In genomic region chrX:102765217-102765616, GRCh38 we compare ENCODE assay signal across 12 cellular contexts. TPM values are rescaled to one million over a fixed set of nuclear protein-coding genes. Genes with fewer than 3 reads are reported as not detected.
DNase-seq lines count a peak whose midpoint lies in the region; ATAC-seq, FAIRE-seq and TF ChIP-seq lines count a peak whose summit lies in the region.
"Had no signal": no experiment of that assay in that cellular context is flagged by ENCODE, and none has a peak within 500 bp of the region (broad histone marks: within the 10 kb centered on the region; RNA-seq: fewer than 3 reads in every experiment).

No MANE protein-coding gene starts in this region.

- in situ Hi-C loops in ACHN (cut with HindIII; ENCODE audit: low pct_ligation_motif_present, low pct_unique_long_range_greater_than_20kb, low sequenced_read_pairs), result no loop called here

- FAIRE-seq in pancreas (lab: Jason Lieb, UNC), result no peak

- H3K9me3 ChIP-seq in pancreas, result no peaks in the 10 kb centered on the region

- no peak overlapping the region for H3K4me3 ChIP-seq in pancreas

- intact Hi-C loops in MCF 10A (cut with micrococcal nuclease), result loop anchor here (5.0 kb wide), 1 partner anchor 168 kb away; the partner anchor contains the start of gene ARMCX5
- intact Hi-C loops in pancreas (cut with DNase I), result no loop called here

- POLR2A ChIA-PET in MCF 10A (lab: Yijun Ruan, JAX), result no interaction called here

- no peaks in the 10 kb centered on the region for H3K9me3 Mint-ChIP-seq in MCF 10A (ENCODE audit: unreplicated experiment)

- H3K27ac ChIP-seq in pancreas, result no peak overlapping the region

- BruUV-seq in MCF 10A (replicated peaks; lab: Mats Ljungman, UMichigan), result no TSS peak

- H3K27me3 ChIP-seq in pancreas, result no peaks in the 10 kb centered on the region

- no peaks in the 10 kb centered on the region for H3K27me3 Mint-ChIP-seq in MCF 10A (ENCODE audit: insufficient read depth, unreplicated experiment)
- H3K27me3 Mint-ChIP-seq: B cell; naive thymus-derived CD8-positive, alpha-beta T cell had no signal

- peaks cover 0 to 5% (median 0%) of the 10 kb centered on the region in 3 donors for H3K4me1 ChIP-seq in pancreas

- no peaks in the 10 kb centered on the region for H3K36me3 Mint-ChIP-seq in MCF 10A (ENCODE audit: insufficient read depth, unreplicated experiment)
- H3K36me3 Mint-ChIP-seq: naive thymus-derived CD8-positive, alpha-beta T cell had no signal

- CTCF ChIA-PET in MCF 10A (lab: Yijun Ruan, JAX), result no interaction called here

- peaks cover 5% of the 10 kb centered on the region for H3K4me1 Mint-ChIP-seq in MCF 10A (ENCODE audit: insufficient read depth, unreplicated experiment)

- ATAC-seq in GM21619 (IDR thresholded peaks at IDR 0.05; ENCODE audit: unreplicated experiment), result no peak
- ATAC-seq in pancreas, result no peak
- ATAC-seq: naive thymus-derived CD8-positive, alpha-beta T cell had no signal

- peak; percentile 49 for DNase-seq in ACHN
- peak; percentile 66 for DNase-seq in HS-5 (ENCODE audit: low read depth)
- DNase-seq in MCF 10A (ENCODE audit: unreplicated experiment), result peak; percentile 47
- peak; percentile 34 for DNase-seq in iris pigment epithelial cell (ENCODE audit: low read depth)
- DNase-seq in pancreas, result no peak
- no peak for DNase-seq in erythroblast (lab: John Stamatoyannopoulos, UW)
- no peak for DNase-seq in kidney glomerular epithelial cell (lab: John Stamatoyannopoulos, UW)
- DNase-seq: activated CD4-positive, alpha-beta T cell treated with anti-CD3 and anti-CD28 coated beads for 1 hour; naive thymus-derived CD8-positive, alpha-beta T cell; stimulated activated CD4-positive, alpha-beta T cell treated with anti-CD3 and anti-CD28 coated beads, Interleukin-12 subunit alpha, Interleukin-12 subunit beta, amount 100 ng/mL, for 4 hours had no signal

- H3K36me3 ChIP-seq in pancreas, result no peaks in the 10 kb centered on the region

- no peak overlapping the region for H3K27ac Mint-ChIP-seq in MCF 10A (ENCODE audit: low read depth, unreplicated experiment)
- H3K27ac Mint-ChIP-seq: B cell had no signal

- TF ChIP-seq POLR2A in erythroblast (IDR thresholded peaks at IDR 0.05; ENCODE audit: low read length), result no peak

- TF ChIP-seq CTCF in MCF 10A (IDR thresholded peaks at IDR 0.05; ENCODE audit: unreplicated experiment) (no peak), pancreas (IDR thresholded peaks at IDR 0.05) (no peak)

- no peak overlapping the region for H3K4me3 Mint-ChIP-seq in MCF 10A (ENCODE audit: unreplicated experiment)
- H3K4me3 Mint-ChIP-seq: B cell; naive thymus-derived CD8-positive, alpha-beta T cell had no signal

- 52 to 74% methylated on average over 2 of the region's 2 CpGs for WGBS in pancreas, 2 donors

RNA-seq across cellular contexts. Expression of gene GPRASP3, which starts 44.7 kb away (rescaled TPM):
- total RNA-seq in MCF 10A (2022) (1.6 and 2.5 TPM in 2 replicates), pancreas (1 to 10 TPM; 1.8 to 3.6 (median 2.8) TPM)
- polyA plus RNA-seq in pancreas, result 1 to 10 TPM in 1 of 2 donors, under 1 TPM in 1; 0.57 to 1.7 TPM

RNA-seq across cellular contexts. Expression of gene GPRASP2, which starts 53.0 kb away (rescaled TPM):
- total RNA-seq in MCF 10A (2022), result 4.0 and 4.9 TPM in 2 replicates
- 1 to 10 TPM; 4.9 to 8.3 (median 6.8) TPM for total RNA-seq in pancreas
- polyA plus RNA-seq in pancreas, result 10 to 100 TPM in 1 of 2 donors, 1 to 10 TPM in 1; 4.2 to 13.3 TPM

Comparison
In these comparisons a context has a peak if more than half of its experiments do, and no peak if none do; other contexts are left out.
1. DNase-seq: peak in ACHN (single experiment), HS-5 (single experiment), MCF 10A (single experiment) and iris pigment epithelial cell (single experiment); none in pancreas (0 of 6), erythroblast (0 of 2) and kidney glomerular epithelial cell (single experiment).